In the genomic region with DNA sequence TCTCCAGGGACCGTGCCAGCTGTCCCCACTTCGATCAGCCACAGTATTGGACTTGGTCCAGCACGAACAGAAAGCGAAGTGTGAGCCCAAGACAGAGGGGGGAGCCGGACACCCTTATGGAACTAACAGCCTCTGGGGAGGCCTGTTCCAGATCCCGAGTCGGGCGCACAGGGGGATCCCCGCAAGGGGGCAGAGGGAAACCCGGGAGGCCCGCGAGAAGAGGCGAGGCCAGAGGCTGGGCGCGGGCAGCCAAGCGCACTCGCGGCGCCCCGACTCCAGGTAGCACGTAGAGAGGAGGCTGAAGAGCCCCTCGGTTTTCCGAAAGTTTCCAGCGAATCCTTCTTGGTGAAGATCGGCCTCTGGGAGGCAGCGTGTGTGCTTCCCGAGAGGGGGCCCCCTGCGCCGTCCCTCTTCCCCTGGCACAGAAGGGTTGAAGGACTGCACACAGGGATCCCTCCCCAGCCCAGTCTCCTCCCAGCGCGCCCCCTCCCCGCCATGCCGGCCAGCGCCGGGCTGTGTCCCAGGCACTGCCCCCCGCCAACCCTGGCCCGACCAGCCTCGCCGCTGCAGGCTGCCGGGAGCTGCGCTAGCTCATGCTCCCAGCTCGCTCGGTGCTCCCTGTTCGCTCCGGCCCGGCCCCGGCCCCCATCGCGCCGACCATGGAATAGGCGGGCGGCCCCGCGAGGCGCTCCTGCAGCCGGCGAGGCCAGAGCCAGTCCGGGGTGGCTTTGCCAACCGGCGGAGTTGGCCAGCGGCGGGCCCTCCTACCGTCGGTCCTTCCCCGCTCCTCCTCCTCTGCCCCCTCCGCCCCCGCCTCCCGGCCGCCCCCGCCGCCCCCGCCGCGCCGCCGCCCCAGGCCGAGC, we compare ENCODE assay signal across 7 cellular contexts. TPM values are rescaled to one million over a fixed set of nuclear protein-coding genes. Genes with fewer than 3 reads are reported as not detected.
A peak's percentile ranks its signal among the peaks of the same experiment; 100 is the strongest.
DNase-seq lines count a peak whose midpoint lies in the region; ATAC-seq and TF ChIP-seq lines count a peak whose summit lies in the region.

No MANE protein-coding gene starts in this region.

- DNase-seq in H7 (peak; percentile 79), Panc1 (ENCODE audit: low read depth, low spot score) (no peak), heart left ventricle (peak in 4 of 5 donors; percentile 22 to 65 (median 30)), pons (ENCODE audit: low spot score) (peak; percentile 7), NOMO-1 (lab: John Stamatoyannopoulos, UW; ENCODE audit: unreplicated experiment in 2 of 2) (no peak)
- DNase-seq in activated CD4-positive, alpha-beta T cell treated with anti-CD3 and anti-CD28 coated beads for 1 hour, result no peak

- H3K4me1 ChIP-seq in Panc1 (ENCODE audit: control insufficient read depth, insufficient read depth, low read length) (no peaks in the 10 kb centered on the region), heart left ventricle (peaks cover 0 to 19% (median 7%) of the 10 kb centered on the region in 12 donors)

- no peaks in the 10 kb centered on the region for H3K9me3 ChIP-seq in Panc1 (ENCODE audit: control insufficient read depth, insufficient read depth, low read depth, low read length)
- H3K9me3 ChIP-seq in heart left ventricle, result no peaks in the 10 kb centered on the region

- 2 to 6% (median 3%) methylated on average over 17 to 77 of the region's 77 CpGs for WGBS in heart left ventricle, 4 donors

- peak; percentile 20 for TF ChIP-seq CTCF in Panc1 (IDR thresholded peaks at IDR 0.05)
- TF ChIP-seq CTCF in heart left ventricle (IDR thresholded peaks at IDR 0.05), result peak in 5 of 12 donors; percentile 7 to 36 (median 17)

- H3K36me3 ChIP-seq in H7 (replicated peaks; ENCODE audit: control insufficient read depth, insufficient read depth, low read length) (no peaks in the 10 kb centered on the region), Panc1 (ENCODE audit: control insufficient read depth, insufficient read depth, low read length) (no peaks in the 10 kb centered on the region), heart left ventricle (no peaks in the 10 kb centered on the region)

- no peak overlapping the region for H3K27ac ChIP-seq in Panc1 (ENCODE audit: low read length)
- peak overlapping the region in 1 of 12 donors; percentile 71 for H3K27ac ChIP-seq in heart left ventricle

- no peak for TF ChIP-seq POLR2A in heart left ventricle (IDR thresholded peaks at IDR 0.05)

- H3K4me3 ChIP-seq in H7 (ENCODE audit: insufficient read depth, low read depth, low read length) (peak overlapping the region; percentile 55), Panc1 (ENCODE audit: low read depth in 2 of 2, low read length in 2 of 2) (no peak overlapping the region), heart left ventricle (peak overlapping the region in 11 of 12 donors; percentile 30 to 60 (median 55))

- intact Hi-C loops in Panc1 (cut with micrococcal nuclease; ENCODE audit: unreplicated experiment), result no loop called here
- intact Hi-C loops in heart left ventricle (cut with DNase I), result no loop called here

- POLR2A ChIA-PET in Panc1 (lab: Charles Lee), result no interaction called here

- H3K27me3 ChIP-seq in H7 (ENCODE audit: control insufficient read depth, insufficient read depth, low read length) (peaks cover 34% of the 10 kb centered on the region), Panc1 (ENCODE audit: control insufficient read depth, insufficient read depth, low read length) (peaks cover 47% of the 10 kb centered on the region), heart left ventricle (peaks cover 0 to 46% (median 13%) of the 10 kb centered on the region in 9 donors)

- peak; percentile 64 for ATAC-seq in Panc1
- ATAC-seq in heart left ventricle, result peak in 3 of 4 donors; percentile 33 to 59 (median 48)
- ATAC-seq in HG02973 (IDR thresholded peaks at IDR 0.05; ENCODE audit: unreplicated experiment), result no peak

- in situ Hi-C loops in Panc1 (cut with HindIII; ENCODE audit: low pct_unique_long_range_greater_than_20kb, low sequenced_read_pairs), result no loop called here

- CTCF ChIA-PET in Panc1 (lab: Charles Lee), result no interaction called here

- no TSS peak for BruUV-seq in Panc1 (replicated peaks; lab: Mats Ljungman, UMichigan)

RNA-seq across cellular contexts. Expression of a gene that starts 0.6 kb away (rescaled TPM):
- 0.44 and 0.48 TPM in 2 replicates for total RNA-seq in H7 (2014; rRNA removed; shearing (Covaris generic))
- not detected for total RNA-seq in Panc1 (2021; ENCODE audit: unreplicated experiment)
- not detected for polyA plus RNA-seq in Panc1 (2012; ENCODE audit: insufficient read length)
- total RNA-seq in heart left ventricle, result 1 to 10 TPM in 3 of 9 donors, under 1 TPM in 6; 0.26 to 3.9 (median 0.77) TPM
- polyA plus RNA-seq in heart left ventricle, result under 1 TPM; 0.34 to 0.86 TPM

Comparison
In these comparisons a context has a peak if more than half of its experiments do, and no peak if none do; other contexts are left out.
1. DNase-seq: peak in H7 (single experiment), heart left ventricle (4 of 5) and pons (single experiment); none in Panc1 (single experiment), NOMO-1 (0 of 2) and activated CD4-positive, alpha-beta T cell treated with anti-CD3 and anti-CD28 coated beads for 1 hour (single experiment).
2. H3K4me3 ChIP-seq: peak in H7 (single experiment) and heart left ventricle (11 of 12); none in Panc1 (0 of 2).